In the genomic region with DNA sequence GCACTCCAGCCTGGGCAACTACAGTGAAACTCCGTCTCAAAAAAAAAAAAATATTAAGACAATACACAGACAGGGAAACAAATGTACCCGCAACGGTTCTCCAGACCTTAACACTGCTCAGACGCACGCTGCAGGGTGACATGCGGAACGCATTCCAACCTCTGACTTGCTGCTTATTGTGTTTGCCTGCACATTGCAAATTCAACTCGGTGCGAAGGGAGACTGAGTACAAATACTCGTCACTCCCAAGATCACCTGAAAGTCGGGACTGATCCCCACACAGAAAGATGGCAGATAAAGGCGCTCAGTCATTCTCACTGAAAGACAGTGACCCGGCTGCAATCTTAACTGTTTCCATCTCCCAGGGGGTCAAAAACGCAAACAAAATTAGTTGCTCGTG, we compare ENCODE assay signal across 8 cellular contexts. TPM values are rescaled to one million over a fixed set of nuclear protein-coding genes. Genes with fewer than 3 reads are reported as not detected.
DNase-seq lines count a peak whose midpoint lies in the region; ATAC-seq, FAIRE-seq and TF ChIP-seq lines count a peak whose summit lies in the region.

No MANE protein-coding gene starts in this region.

- peaks cover 5% of the 10 kb centered on the region for H3K27me3 Mint-ChIP-seq in activated naive CD4-positive, alpha-beta T cell treated with anti-CD3 and anti-CD28 coated beads, Interleukin-2, amount 10 ng/mL, durations not matched to agents 7 days and 5 days
- H3K27me3 Mint-ChIP-seq in astrocyte (ENCODE audit: low read depth, unreplicated experiment) (peaks cover 3% of the 10 kb centered on the region), type B pancreatic cell (no peaks in the 10 kb centered on the region)

- peak overlapping the region; percentile 71 for H3K4me3 Mint-ChIP-seq in activated naive CD4-positive, alpha-beta T cell treated with anti-CD3 and anti-CD28 coated beads, Interleukin-2, amount 10 ng/mL, durations not matched to agents 7 days and 5 days
- H3K4me3 Mint-ChIP-seq in astrocyte (ENCODE audit: unreplicated experiment) = peak overlapping the region; percentile 83
- H3K4me3 Mint-ChIP-seq in type B pancreatic cell = peak overlapping the region; percentile 89

- CTCF ChIA-PET in activated naive CD4-positive, alpha-beta T cell treated with anti-CD3 and anti-CD28 coated beads, Interleukin-2, amount 10 ng/mL, durations not matched to agents 7 days and 5 days (lab: Charles Lee) = no interaction called here

- no peaks in the 10 kb centered on the region for H3K36me3 ChIP-seq in astrocyte (ENCODE audit: insufficient read depth, low read length)
- H3K36me3 ChIP-seq in liver (ENCODE audit: control insufficient read depth in 4 of 4, insufficient read depth in 3 of 4, low read depth in 1 of 4, low read length in 3 of 4) = no peaks in the 10 kb centered on the region

- peak overlapping the region; percentile 68 for H3K4me3 ChIP-seq in astrocyte (ENCODE audit: insufficient read depth, low read depth, low read length)
- peak overlapping the region; percentile 51 to 94 (median 94) for H3K4me3 ChIP-seq in liver (ENCODE audit: low read depth in 1 of 3, low read length in 3 of 3)

- peaks cover 36% of the 10 kb centered on the region for H3K4me1 Mint-ChIP-seq in activated naive CD4-positive, alpha-beta T cell treated with anti-CD3 and anti-CD28 coated beads, Interleukin-2, amount 10 ng/mL, durations not matched to agents 7 days and 5 days
- H3K4me1 Mint-ChIP-seq in astrocyte (ENCODE audit: low read depth, unreplicated experiment) (peaks cover 16% of the 10 kb centered on the region), type B pancreatic cell (ENCODE audit: unreplicated experiment) (peaks cover 13% of the 10 kb centered on the region)

- ATAC-seq in GM21737 (IDR thresholded peaks at IDR 0.05; ENCODE audit: unreplicated experiment) (no peak), GM18867 (IDR thresholded peaks at IDR 0.05; ENCODE audit: unreplicated experiment) (no peak)

- peaks cover 49% of the 10 kb centered on the region for H3K79me2 ChIP-seq in astrocyte (ENCODE audit: insufficient read depth, low read length)

- DNase-seq in activated naive CD4-positive, alpha-beta T cell treated with anti-CD3 and anti-CD28 coated beads, Interleukin-2, amount 10 ng/mL, durations not matched to agents 7 days and 5 days = no peak
- no peak for DNase-seq in activated naive CD4-positive, alpha-beta T cell (lab: John Stamatoyannopoulos, UW)
- DNase-seq in astrocyte (ENCODE audit: low read depth) (peak; percentile 10), type B pancreatic cell (ENCODE audit: extremely low spot score, unreplicated experiment) (no peak)
- no peak for DNase-seq in activated CD4-positive, alpha-beta T cell treated with anti-CD3 and anti-CD28 coated beads for 4 hours

- no peaks in the 10 kb centered on the region for H3K27me3 ChIP-seq in astrocyte (ENCODE audit: insufficient read depth, low read length)
- no peaks in the 10 kb centered on the region for H3K27me3 ChIP-seq in liver (ENCODE audit: control insufficient read depth in 4 of 4, insufficient read depth in 4 of 4, low read length in 3 of 4)

- H3K9ac ChIP-seq in astrocyte (ENCODE audit: low read length) (peak overlapping the region; percentile 94), liver (ENCODE audit: low read depth in 1 of 2, low read length in 2 of 2) (peak overlapping the region; percentile 66 to 72)

- peak overlapping the region; percentile 92 for H3K4me2 ChIP-seq in astrocyte (ENCODE audit: low read length)

- no peaks in the 10 kb centered on the region for H3K9me3 ChIP-seq in astrocyte (ENCODE audit: insufficient read depth, low read depth, low read length)
- peaks cover 0 to 1% (median 0%) of the 10 kb centered on the region in 4 donors for H3K9me3 ChIP-seq in liver (ENCODE audit: control insufficient read depth in 4 of 4, low read length in 3 of 4)

- H3K27ac ChIP-seq in astrocyte (ENCODE audit: low read depth, low read length) (peak overlapping the region; percentile 73), liver (ENCODE audit: low read depth in 1 of 2, low read length in 2 of 2) (no peak overlapping the region)

- H3K27ac Mint-ChIP-seq in activated naive CD4-positive, alpha-beta T cell treated with anti-CD3 and anti-CD28 coated beads, Interleukin-2, amount 10 ng/mL, durations not matched to agents 7 days and 5 days = peak overlapping the region; percentile 74
- H3K27ac Mint-ChIP-seq in astrocyte (ENCODE audit: unreplicated experiment) (no peak overlapping the region), type B pancreatic cell (peak overlapping the region; percentile 85)

- peak overlapping the region; percentile 87 for H2AFZ ChIP-seq in astrocyte (ENCODE audit: low read depth, low read length)

- H4K20me1 ChIP-seq in astrocyte (ENCODE audit: insufficient read depth, low read length) = peaks cover 24% of the 10 kb centered on the region

- TF ChIP-seq CTCF in astrocyte (IDR thresholded peaks at IDR 0.05; ENCODE audit: insufficient read depth, low read depth, low read length) (no peak), liver (IDR thresholded peaks at IDR 0.05; ENCODE audit: low read depth, low read length, missing input control) (no peak), type B pancreatic cell (conservative IDR thresholded peaks at IDR 0.05) (no peak)

- FAIRE-seq in astrocyte (lab: Jason Lieb, UNC) = no peak

- H3K4me1 ChIP-seq in astrocyte (ENCODE audit: insufficient read depth, low read length) (peaks cover 31% of the 10 kb centered on the region), liver (ENCODE audit: control insufficient read depth in 4 of 4, insufficient read depth in 4 of 4, low read length in 3 of 4) (peaks cover 13 to 35% (median 24%) of the 10 kb centered on the region in 4 donors)

- no peak for TF ChIP-seq RAD21 in liver (IDR thresholded peaks at IDR 0.05)

- H3K36me3 Mint-ChIP-seq in activated naive CD4-positive, alpha-beta T cell treated with anti-CD3 and anti-CD28 coated beads, Interleukin-2, amount 10 ng/mL, durations not matched to agents 7 days and 5 days = peaks cover 2% of the 10 kb centered on the region
- H3K36me3 Mint-ChIP-seq in astrocyte (ENCODE audit: low read depth, unreplicated experiment) = peaks cover 2% of the 10 kb centered on the region
- H3K36me3 Mint-ChIP-seq in type B pancreatic cell = no peaks in the 10 kb centered on the region

- no peaks in the 10 kb centered on the region for H3K9me3 Mint-ChIP-seq in activated naive CD4-positive, alpha-beta T cell treated with anti-CD3 and anti-CD28 coated beads, Interleukin-2, amount 10 ng/mL, durations not matched to agents 7 days and 5 days
- H3K9me3 Mint-ChIP-seq in astrocyte (ENCODE audit: unreplicated experiment) (peaks cover 13% of the 10 kb centered on the region), type B pancreatic cell (no peaks in the 10 kb centered on the region)

- 43% methylated on average over 15 of the region's 15 CpGs for WGBS in liver

TF ChIP-seq in liver, 16 proteins besides CTCF, POLR2A, EP300 and RAD21 (continues in another document):
- TF ChIP-seq, protein P1, sequence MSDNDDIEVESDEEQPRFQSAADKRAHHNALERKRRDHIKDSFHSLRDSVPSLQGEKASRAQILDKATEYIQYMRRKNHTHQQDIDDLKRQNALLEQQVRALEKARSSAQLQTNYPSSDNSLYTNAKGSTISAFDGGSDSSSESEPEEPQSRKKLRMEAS (IDR thresholded peaks at IDR 0.05) = no peak
- TF ChIP-seq ZBTB33 (IDR thresholded peaks at IDR 0.05) (no peak), HNF4G (IDR thresholded peaks at IDR 0.05) (no peak), FOXA1 (IDR thresholded peaks at IDR 0.05) (no peak), HNF4A (conservative IDR thresholded peaks at IDR 0.05) (no peak)

RNA-seq across cellular contexts. Expression of gene CLCN7, which starts 0.8 kb away (rescaled TPM):
- total RNA-seq in astrocyte (66.7 and 67.2 TPM in 2 replicates), liver (10 to 100 TPM; 26.1 to 34.4 TPM), type B pancreatic cell (ENCODE audit: low replicate concordance) (91.9 and 98.1 TPM in 2 replicates)
- polyA plus RNA-seq in liver = 10 to 100 TPM; 13.9 to 36.2 TPM

RNA-seq across cellular contexts. Expression of gene PTX4, which starts 14.7 kb away (rescaled TPM):
- total RNA-seq in astrocyte (not detected in 2 replicates), liver (under 1 TPM; 0.08 to 0.61 TPM), type B pancreatic cell (ENCODE audit: low replicate concordance) (not detected in 2 replicates)
- not detected for polyA plus RNA-seq in liver

RNA-seq across cellular contexts. Expression of gene TELO2, which starts 19.1 kb away (rescaled TPM):
- 21.1 and 22.0 TPM in 2 replicates for total RNA-seq in astrocyte
- 10 to 100 TPM; 12.9 to 14.6 TPM for total RNA-seq in liver
- 10 to 100 TPM; 17.8 to 19.3 TPM for polyA plus RNA-seq in liver
- total RNA-seq in type B pancreatic cell (ENCODE audit: low replicate concordance) = 39.3 and 65.4 TPM in 2 replicates

RNA-seq across cellular contexts. Expression of gene CCDC154, which starts 29.7 kb away (rescaled TPM):
- total RNA-seq in astrocyte = 1.4 and 1.5 TPM in 2 replicates
- total RNA-seq in liver = under 1 TPM in 1 of 2 donors, not detected in 1; 0.42 TPM
- polyA plus RNA-seq in liver = under 1 TPM; 0.18 to 0.39 TPM
- total RNA-seq in type B pancreatic cell (ENCODE audit: low replicate concordance) = 2.2 and 5.0 TPM in 2 replicates

RNA-seq across cellular contexts. Expression of gene PERCC1, which starts 43.2 kb away (rescaled TPM):
- not detected in 2 replicates for total RNA-seq in astrocyte
- 1 to 10 TPM in 1 of 2 donors, under 1 TPM in 1; 0.50 to 4.7 TPM for total RNA-seq in liver
- polyA plus RNA-seq in liver = not detected
- 0.77 and 0.83 TPM in 2 replicates for total RNA-seq in type B pancreatic cell (ENCODE audit: low replicate concordance)
